In genomic region chr1:118863688-118864087, GRCh38 we compare ENCODE assay signal across 1 cellular context.
TF ChIP-seq lines count a peak whose summit lies in the region.

No MANE protein-coding gene starts in this region.

TF ChIP-seq in HepG2, 621 proteins besides CTCF, POLR2A, EP300 and RAD21 (continued from another document):
- TF ChIP-seq SALL2 (CRISPR knock-in tag; IDR thresholded peaks at IDR 0.05), result no peak
- TF ChIP-seq CAMTA2 (CRISPR knock-in tag; IDR thresholded peaks at IDR 0.05; ENCODE audit: borderline replicate concordance), result no peak
- no peak for TF ChIP-seq HOXA7 (CRISPR knock-in tag; IDR thresholded peaks at IDR 0.05)
- no peak for TF ChIP-seq CBX5 (CRISPR knock-in tag; IDR thresholded peaks at IDR 0.05; ENCODE audit: borderline replicate concordance)
- TF ChIP-seq PHF21A (CRISPR knock-in tag; IDR thresholded peaks at IDR 0.05), result no peak
- TF ChIP-seq THYN1 (CRISPR knock-in tag; IDR thresholded peaks at IDR 0.05; ENCODE audit: borderline replicate concordance, low read depth), result no peak
TF ChIP-seq in HepG2: peak in this region for 0.
